ENCODE assay signal across 21 cellular contexts in genomic region chr4:53705151-53705764, GRCh38.
DNase-seq lines count a peak whose midpoint lies in the region; ATAC-seq and TF ChIP-seq lines count a peak whose summit lies in the region.
"Had no signal": no experiment of that assay in that cellular context is flagged by ENCODE, and none has a peak within 500 bp of the region (broad histone marks: within the 10 kb centered on the region; RNA-seq: fewer than 3 reads in every experiment).

No MANE protein-coding gene starts in this region.

- DNase-seq in ELR (ENCODE audit: low read depth), result peak; percentile 10
- peak; percentile 65 for DNase-seq in kidney tubule cell (ENCODE audit: low spot score)
- DNase-seq in left ventricle myocardium inferior, result no peak
- no peak for DNase-seq in cardiac septum (ENCODE audit: low spot score)
- no peak for DNase-seq in middle frontal gyrus (ENCODE audit: extremely low spot score, low spot score)
- DNase-seq: activated naive CD4-positive, alpha-beta T cell treated with anti-CD3 and anti-CD28 coated beads for 36 hours; body of pancreas; effector CD4-positive, alpha-beta T cell; foreskin keratinocyte; KBM-7; midbrain; NCI-H1436; NCI-H446 treated with DMSO at 0.1 percent for 48 hours; SW 1271; testis had no signal

- ATAC-seq in GM19463 (IDR thresholded peaks at IDR 0.05; ENCODE audit: unreplicated experiment), result peak; percentile 25
- peak; percentile 28 for ATAC-seq in HG03442 (IDR thresholded peaks at IDR 0.05; ENCODE audit: unreplicated experiment)
- no peak for ATAC-seq in GM21528 (IDR thresholded peaks at IDR 0.05; ENCODE audit: low FRiP score, unreplicated experiment)
- ATAC-seq: body of pancreas, foreskin keratinocyte, Panc1, WTC11 had no signal

- H3K36me3 ChIP-seq in left ventricle myocardium inferior, result no peaks in the 10 kb centered on the region

- no peaks in the 10 kb centered on the region for H3K27me3 ChIP-seq in left ventricle myocardium inferior (ENCODE audit: low read depth)
- H3K27me3 ChIP-seq: body of pancreas, foreskin keratinocyte, testis had no signal

- no peaks in the 10 kb centered on the region for H3K9me3 ChIP-seq in left ventricle myocardium inferior (replicated peaks)
- H3K9me3 ChIP-seq: body of pancreas, testis had no signal

- no peak for TF ChIP-seq CTCF in left ventricle myocardium inferior (IDR thresholded peaks at IDR 0.05; ENCODE audit: borderline replicate concordance)

- intact Hi-C loops in left ventricle myocardium inferior (cut with micrococcal nuclease), result no loop called here
- intact Hi-C loops in cardiac septum (cut with DNase I), result loop anchor here (5.0 to 10.0 kb wide), 5 partner anchors 147 to 690 kb away; partner anchors contain the start of gene CHIC2

- H3K4me3 ChIP-seq in left ventricle myocardium inferior, result no peak overlapping the region
- H3K4me3 ChIP-seq: body of pancreas, testis had no signal

- H3K27ac ChIP-seq in left ventricle myocardium inferior (replicated peaks), result no peak overlapping the region
- H3K27ac ChIP-seq: body of pancreas, foreskin keratinocyte, parathyroid adenoma, testis had no signal

- peaks cover 43% of the 10 kb centered on the region for H3K4me1 ChIP-seq in left ventricle myocardium inferior
- H3K4me1 ChIP-seq: foreskin keratinocyte, parathyroid adenoma had no signal

Comparison
In these comparisons a context has a peak if more than half of its experiments do, and no peak if none do; other contexts are left out.
1. DNase-seq: peak in ELR (single experiment) and kidney tubule cell (single experiment); none in left ventricle myocardium inferior (single experiment), cardiac septum (single experiment) and middle frontal gyrus (single experiment).